18 cellular contexts compared by ENCODE assay signal in genomic region chr18:79392226-79392625, GRCh38. TPM values are rescaled to one million over a fixed set of nuclear protein-coding genes. Genes with fewer than 3 reads are reported as not detected.
A peak's percentile ranks its signal among the peaks of the same experiment; 100 is the strongest.
DNase-seq lines count a peak whose midpoint lies in the region; ATAC-seq and TF ChIP-seq lines count a peak whose summit lies in the region.
"Had no signal": no experiment of that assay in that cellular context is flagged by ENCODE, and none has a peak within 500 bp of the region (broad histone marks: within the 10 kb centered on the region; RNA-seq: fewer than 3 reads in every experiment).

No MANE protein-coding gene starts in this region.

- H3K27me3 Mint-ChIP-seq in activated T-cell treated with anti-CD3 and anti-CD28 coated beads, Interleukin-2, amount 50 U/mL, for 72 hours (ENCODE audit: low read depth) = peaks cover 30% of the 10 kb centered on the region
- peaks cover 4% of the 10 kb centered on the region for H3K27me3 Mint-ChIP-seq in activated T-cell treated with anti-CD3 and anti-CD28 coated beads, Interleukin-2, amount 50 U/mL, for 4 hours (ENCODE audit: low read depth)
- H3K27me3 Mint-ChIP-seq in activated B cell treated with CpG ODN at 0.5 μM for 24 hours (no peaks in the 10 kb centered on the region), memory B cell (peaks cover 1% of the 10 kb centered on the region)

- ATAC-seq in activated T-cell treated with anti-CD3 and anti-CD28 coated beads, Interleukin-2, amount 50 U/mL, for 72 hours (replicated peaks in 1 of 2) = no peak
- no peak for ATAC-seq in activated T-cell treated with anti-CD3 and anti-CD28 coated beads, Interleukin-2, amount 50 U/mL, for 4 hours
- ATAC-seq in activated B cell treated with CpG ODN at 0.5 μM for 24 hours (ENCODE audit: low read depth) (no peak), memory B cell (ENCODE audit: low read depth) (no peak), thoracic aorta (ENCODE audit: insufficient number of reproducible peaks, low FRiP score, low read depth) (no peak), HG03457 (IDR thresholded peaks at IDR 0.05; ENCODE audit: unreplicated experiment) (no peak)

- peak overlapping the region; percentile 9 to 87 for H3K4me3 Mint-ChIP-seq in activated T-cell treated with anti-CD3 and anti-CD28 coated beads, Interleukin-2, amount 50 U/mL, for 72 hours
- H3K4me3 Mint-ChIP-seq in activated T-cell treated with anti-CD3 and anti-CD28 coated beads, Interleukin-2, amount 50 U/mL, for 4 hours = no peak overlapping the region
- H3K4me3 Mint-ChIP-seq in activated B cell treated with CpG ODN at 0.5 μM for 24 hours (no peak overlapping the region), memory B cell (peak overlapping the region; percentile 15)

- intact Hi-C loops in activated B cell treated with CpG ODN at 0.5 μM for 24 hours (cut with micrococcal nuclease) = no loop called here

- DNase-seq in activated T-cell treated with anti-CD3 and anti-CD28 coated beads, Interleukin-2, amount 50 U/mL, for 72 hours = no peak
- DNase-seq in activated T-cell treated with anti-CD3 and anti-CD28 coated beads, Interleukin-2, amount 50 U/mL, for 4 hours = no peak
- no peak for DNase-seq in activated B cell treated with CpG ODN at 0.5 μM for 24 hours
- DNase-seq in memory B cell (ENCODE audit: low spot score in 2 of 2) = no peak
- DNase-seq in thoracic aorta (ENCODE audit: low spot score) = no peak
- no peak for DNase-seq in GDM1 (lab: John Stamatoyannopoulos, UW)
- no peak for DNase-seq in GM13976 (ENCODE audit: low spot score)
- DNase-seq: ACHN; activated CD4-positive, alpha-beta T cell treated with anti-CD3 and anti-CD28 coated beads, Interleukin-2, amount 50 U/mL, for 48 hours; activated gamma-delta T cell; DMS79 treated with DMSO at 0.1 percent for 48 hours; mesenchymal stem cell; NCI-H1694; NCI-H345; stimulated activated CD4-positive, alpha-beta T cell treated with anti-CD3 and anti-CD28 coated beads, Interleukin-12 subunit alpha, Interleukin-12 subunit beta, amount 100 ng/mL, for 4 hours had no signal

- H3K4me3 ChIP-seq in thoracic aorta = no peak overlapping the region
- H3K4me3 ChIP-seq: hepatocyte, tibial nerve had no signal

- no peaks in the 10 kb centered on the region for H3K9me3 Mint-ChIP-seq in activated T-cell treated with anti-CD3 and anti-CD28 coated beads, Interleukin-2, amount 50 U/mL, for 72 hours
- H3K9me3 Mint-ChIP-seq in activated T-cell treated with anti-CD3 and anti-CD28 coated beads, Interleukin-2, amount 50 U/mL, for 4 hours = no peaks in the 10 kb centered on the region
- H3K9me3 Mint-ChIP-seq in activated B cell treated with CpG ODN at 0.5 μM for 24 hours (no peaks in the 10 kb centered on the region), memory B cell (no peaks in the 10 kb centered on the region)

- CTCF ChIA-PET in activated B cell treated with CpG ODN at 0.5 μM for 24 hours (lab: Charles Lee) = interaction anchor here (1.8 kb wide), 1 partner anchor 136 kb away, joined by 6 read pairs; no protein-coding TSS in a partner anchor

- in situ Hi-C loops in GM13976 (cut with MboI; ENCODE audit: low sequenced_read_pairs, unreplicated experiment) = no loop called here

- no peaks in the 10 kb centered on the region for H3K36me3 Mint-ChIP-seq in activated T-cell treated with anti-CD3 and anti-CD28 coated beads, Interleukin-2, amount 50 U/mL, for 72 hours (ENCODE audit: insufficient read depth in 2 of 2)
- H3K36me3 Mint-ChIP-seq in activated T-cell treated with anti-CD3 and anti-CD28 coated beads, Interleukin-2, amount 50 U/mL, for 4 hours (ENCODE audit: insufficient read depth) = no peaks in the 10 kb centered on the region
- H3K36me3 Mint-ChIP-seq in activated B cell treated with CpG ODN at 0.5 μM for 24 hours (ENCODE audit: low read depth) (no peaks in the 10 kb centered on the region), memory B cell (peaks cover 2% of the 10 kb centered on the region)

- POLR2A ChIA-PET in activated B cell treated with CpG ODN at 0.5 μM for 24 hours (lab: Charles Lee) = interaction anchor here (0.6 to 3.7 kb wide), 8 partner anchors 9 to 232 kb away, joined by 3 to 37 read pairs (median 8); no protein-coding TSS in a partner anchor

- H3K27me3 ChIP-seq in thoracic aorta (replicated peaks; ENCODE audit: insufficient read depth) = no peaks in the 10 kb centered on the region
- H3K27me3 ChIP-seq: tibial nerve had no signal

- peak overlapping the region; percentile 95 to 98 for H3K27ac ChIP-seq in thoracic aorta
- H3K27ac ChIP-seq: hepatocyte had no signal

- TF ChIP-seq CTCF in activated B cell treated with CpG ODN at 0.5 μM for 24 hours (IDR thresholded peaks at IDR 0.05) = no peak
- TF ChIP-seq CTCF in thoracic aorta (IDR thresholded peaks at IDR 0.05) = no peak
- TF ChIP-seq CTCF in GM13976 (IDR thresholded peaks at IDR 0.05; ENCODE audit: borderline replicate concordance, control extremely low read depth, extremely low read depth, insufficient read depth, missing control alignments) = no peak

- H3K4me1 ChIP-seq in thoracic aorta (ENCODE audit: control insufficient read depth in 1 of 2, low read depth in 2 of 2) = peaks cover 14 to 26% of the 10 kb centered on the region in 2 donors

- peaks cover 20% of the 10 kb centered on the region for H3K4me1 Mint-ChIP-seq in activated T-cell treated with anti-CD3 and anti-CD28 coated beads, Interleukin-2, amount 50 U/mL, for 72 hours (ENCODE audit: low read depth)
- H3K4me1 Mint-ChIP-seq in activated T-cell treated with anti-CD3 and anti-CD28 coated beads, Interleukin-2, amount 50 U/mL, for 4 hours (ENCODE audit: low read depth) = peaks cover 24% of the 10 kb centered on the region
- H3K4me1 Mint-ChIP-seq in activated B cell treated with CpG ODN at 0.5 μM for 24 hours (peaks cover 21% of the 10 kb centered on the region), memory B cell (peaks cover 25% of the 10 kb centered on the region)

- H3K9me3 ChIP-seq in thoracic aorta = no peaks in the 10 kb centered on the region
- H3K9me3 ChIP-seq: tibial nerve had no signal

- peak overlapping the region; percentile 25 for H3K27ac Mint-ChIP-seq in activated T-cell treated with anti-CD3 and anti-CD28 coated beads, Interleukin-2, amount 50 U/mL, for 72 hours
- H3K27ac Mint-ChIP-seq in activated B cell treated with CpG ODN at 0.5 μM for 24 hours (peak overlapping the region; percentile 63), memory B cell (peak overlapping the region; percentile 97)

- no peaks in the 10 kb centered on the region for H3K36me3 ChIP-seq in thoracic aorta
- H3K36me3 ChIP-seq: tibial nerve had no signal

RNA-seq across cellular contexts. Expression of gene NFATC1, which starts 3.5 kb away (rescaled TPM):
- total RNA-seq in activated T-cell treated with anti-CD3 and anti-CD28 coated beads, Interleukin-2, amount 50 U/mL, for 72 hours = 10 to 100 TPM; 70.4 to 86.0 TPM
- total RNA-seq in activated T-cell treated with anti-CD3 and anti-CD28 coated beads, Interleukin-2, amount 50 U/mL, for 4 hours = 10 to 100 TPM; 62.7 to 80.8 (median 75.2) TPM
- total RNA-seq in activated B cell treated with CpG ODN at 0.5 μM for 24 hours = 49.0 and 52.6 TPM in 2 replicates
- total RNA-seq in thoracic aorta = 10 to 100 TPM; 27.6 to 40.8 TPM

Comparison
In these comparisons a context has a peak if more than half of its experiments do, and no peak if none do; other contexts are left out.
1. H3K4me3 Mint-ChIP-seq: peak in activated T-cell treated with anti-CD3 and anti-CD28 coated beads, Interleukin-2, amount 50 U/mL, for 72 hours (2 of 2) and memory B cell (single experiment); none in activated T-cell treated with anti-CD3 and anti-CD28 coated beads, Interleukin-2, amount 50 U/mL, for 4 hours (single experiment) and activated B cell treated with CpG ODN at 0.5 μM for 24 hours (single experiment).
2. H3K27ac Mint-ChIP-seq: peak in every context shown above with its lines; median percentile 97 in memory B cell; 63 in activated B cell treated with CpG ODN at 0.5 μM for 24 hours; 25 in activated T-cell treated with anti-CD3 and anti-CD28 coated beads, Interleukin-2, amount 50 U/mL, for 72 hours.